Comparison of ENCODE assay signal across 16 cellular contexts in the genomic region with DNA sequence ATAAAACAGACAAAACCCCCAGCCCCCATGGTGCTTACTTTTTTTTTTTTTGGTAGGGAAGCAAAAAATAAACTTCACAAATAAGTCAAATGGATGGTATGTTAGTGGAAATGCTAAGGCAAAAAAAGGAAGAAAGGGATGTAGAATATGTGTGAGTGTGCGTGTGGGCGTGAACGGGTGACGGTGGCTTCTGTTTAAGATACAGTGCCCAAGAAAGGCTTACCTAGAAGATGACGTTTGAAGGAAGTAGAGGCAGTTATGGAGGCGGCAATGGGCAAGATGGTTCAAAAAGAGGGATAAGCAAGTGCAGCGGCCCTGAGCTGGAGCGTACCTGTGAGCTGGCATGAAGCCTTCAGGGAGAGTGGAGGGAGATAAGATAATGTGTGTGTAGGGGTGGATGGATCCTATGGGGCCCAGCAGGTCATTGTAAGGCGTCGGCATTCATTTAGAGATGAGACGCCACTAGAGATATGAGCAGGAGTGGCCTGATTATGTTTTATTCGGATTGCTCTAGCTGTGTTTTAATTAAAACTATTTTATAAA. TPM values are rescaled to one million over a fixed set of nuclear protein-coding genes. Genes with fewer than 3 reads are reported as not detected.
DNase-seq lines count a peak whose midpoint lies in the region; ATAC-seq, FAIRE-seq and TF ChIP-seq lines count a peak whose summit lies in the region.
"Had no signal": no experiment of that assay in that cellular context is flagged by ENCODE, and none has a peak within 500 bp of the region (broad histone marks: within the 10 kb centered on the region; RNA-seq: fewer than 3 reads in every experiment).

No MANE protein-coding gene starts in this region.

- peak overlapping the region; percentile 71 for H2BK120ac ChIP-seq in mesenchymal stem cell (ENCODE audit: low read depth, low read length)

- 90 to 91% methylated on average over 12 of the region's 12 CpGs for WGBS in GM23248 (ENCODE audit: low coverage in 1 of 2, low lambda C conversion rate in 2 of 2, missing lambda C conversion rate in 2 of 2), 2 experiments
- 29% methylated on average over 12 of the region's 12 CpGs for WGBS in K562 (ENCODE audit: insufficient coverage, low coverage, missing lambda C conversion rate)
- WGBS in mesenchymal stem cell, result 82% methylated on average over 10 of the region's 12 CpGs

- in situ Hi-C loops in GM23248 (cut with MboI), result no loop called here
- in situ Hi-C loops in KBM-7 (cut with MboI; ENCODE audit: low pct_unique_long_range_greater_than_20kb, low sequenced_read_pairs), result no loop called here
- in situ Hi-C loops in K562 (cut with MboI), result no loop called here

- H3K4ac ChIP-seq in mesenchymal stem cell (ENCODE audit: low read depth in 1 of 2, low read length in 2 of 2), result peak overlapping the region; percentile 5 to 81

- peaks cover 29% of the 10 kb centered on the region for H3F3A ChIP-seq in GM23248 (ENCODE audit: insufficient read depth)

- CTCF ChIA-PET in K562 (lab: Yijun Ruan, JAX; ENCODE audit: low intra/inter-chr PET ratio), result no interaction called here

- H4K91ac ChIP-seq in mesenchymal stem cell (ENCODE audit: low read length), result peak overlapping the region; percentile 60

- H3K4me2 ChIP-seq in GM23248 (ENCODE audit: unreplicated experiment) (no peak overlapping the region), K562 (ENCODE audit: insufficient read depth, low read length) (no peak overlapping the region), mesenchymal stem cell (ENCODE audit: low read length, poor library complexity, severe bottlenecking) (no peak overlapping the region)

- no peak overlapping the region for H2AK5ac ChIP-seq in mesenchymal stem cell (ENCODE audit: low read length, severe bottlenecking)

- H3K4me3 ChIP-seq in GM23248, result no peak overlapping the region
- H3K4me3 ChIP-seq in K562, result no peak overlapping the region
- no peak overlapping the region for H3K4me3 ChIP-seq in mesenchymal stem cell (ENCODE audit: insufficient read depth in 1 of 2, low read depth in 1 of 2, low read length in 2 of 2)
- no peak overlapping the region for H3K4me3 ChIP-seq in MG63
- H3K4me3 ChIP-seq: BLaER1 treated with 17β-estradiol and CSF1 and Interleukin-3, amounts not matched to agents 10 nM and 100 nM; GM12878 had no signal

- no peaks in the 10 kb centered on the region for H3K9me1 ChIP-seq in K562 (ENCODE audit: control insufficient read depth, insufficient read depth, low read length)

- intact Hi-C loops in K562 (cut with micrococcal nuclease) (no loop called here), left cardiac atrium (cut with DNase I) (no loop called here)

- no peaks in the 10 kb centered on the region for H3K9me2 ChIP-seq in GM23248 (ENCODE audit: insufficient read depth)

- no peak for FAIRE-seq in K562 (lab: Jason Lieb, UNC)
- FAIRE-seq: GM12878, GM18507 had no signal

- H4K20me1 ChIP-seq in GM23248 (ENCODE audit: insufficient read depth), result no peaks in the 10 kb centered on the region
- no peaks in the 10 kb centered on the region for H4K20me1 ChIP-seq in K562 (replicated peaks; ENCODE audit: control insufficient read depth, insufficient read depth, low read length)
- H4K20me1 ChIP-seq: BLaER1 treated with 17β-estradiol and CSF1 and Interleukin-3, amounts not matched to agents 10 nM and 100 nM had no signal

- no peak for DNase-seq in GM23248
- DNase-seq in KBM-7, result peak; percentile 43
- DNase-seq in K562 (ENCODE audit: extremely low read depth in 1 of 4, low spot score in 3 of 4), result peak in 2 of 4 experiments; percentile 33 to 40
- no peak for DNase-seq in mesenchymal stem cell
- no peak for DNase-seq in NCI-H146 treated with DMSO at 0.1 percent for 48 hours (lab: John Stamatoyannopoulos, UW; ENCODE audit: unreplicated experiment)
- DNase-seq in MG63, result no peak
- DNase-seq in left lobe of liver (ENCODE audit: low spot score), result no peak
- DNase-seq in left cardiac atrium, result no peak
- DNase-seq: 8988T; Calu3; CD4-positive, alpha-beta T cell; DMS79; H7 had no signal

- TF ChIP-seq POLR2A in K562 (conservative IDR thresholded peaks at IDR 0.05), result no peak

- peak overlapping the region; percentile 2 for H4K8ac ChIP-seq in mesenchymal stem cell (ENCODE audit: low read length)

- no peak for TF ChIP-seq RAD21 in K562 (CRISPR knock-in tag; conservative IDR thresholded peaks at IDR 0.05 in 1 of 2, IDR thresholded peaks at IDR 0.05 in 1 of 2)

- ATAC-seq in K562, result peak; percentile 36
- ATAC-seq in left lobe of liver, result no peak
- ATAC-seq in left cardiac atrium, result no peak
- ATAC-seq: GM12878 had no signal

- H3K23ac ChIP-seq in mesenchymal stem cell (ENCODE audit: low read length in 2 of 2), result no peak overlapping the region

- H3K27ac ChIP-seq in GM23248 (peak overlapping the region; percentile 50; the same call in 1 of the 2 replicates), K562 (ENCODE audit: extremely low read depth, low read depth, low read length) (no peak overlapping the region), mesenchymal stem cell (ENCODE audit: low read length, poor library complexity, severe bottlenecking) (no peak overlapping the region)

- H3K9ac ChIP-seq in GM23248 (no peak overlapping the region), K562 (ENCODE audit: insufficient read depth in 1 of 2, low read depth in 2 of 2, low read length in 2 of 2) (no peak overlapping the region; a peak in 1 of 4 replicates), mesenchymal stem cell (ENCODE audit: low read length) (no peak overlapping the region)
- H3K9ac ChIP-seq: BLaER1 treated with 17β-estradiol and CSF1 and Interleukin-3, amounts not matched to agents 10 nM and 100 nM had no signal

- H3K4me1 ChIP-seq in GM23248 (ENCODE audit: insufficient read depth) (peaks cover 29% of the 10 kb centered on the region), K562 (replicated peaks in 1 of 2; ENCODE audit: control insufficient read depth in 2 of 2, insufficient read depth in 2 of 2, low read length in 2 of 2) (peaks cover 9 to 20% of the 10 kb centered on the region in 2 experiments; a peak in 4 of 5 replicates), mesenchymal stem cell (ENCODE audit: control insufficient read depth, insufficient read depth, low read depth, low read length) (peaks cover 2% of the 10 kb centered on the region)

- TF ChIP-seq EP300 in K562 (IDR thresholded peaks at IDR 0.05; ENCODE audit: low read length), result no peak

- H2BK5ac ChIP-seq in mesenchymal stem cell (ENCODE audit: low read depth, low read length, poor library complexity, severe bottlenecking), result no peak overlapping the region

- H2AFZ ChIP-seq in GM23248, result no peak overlapping the region
- H2AFZ ChIP-seq in K562 (ENCODE audit: low read depth, low read length), result no peak overlapping the region
- no peak overlapping the region for H2AFZ ChIP-seq in mesenchymal stem cell (ENCODE audit: low read depth, low read length)

- BruUV-seq in K562 (replicated peaks; lab: Mats Ljungman, UMichigan), result no TSS peak

- H3K79me2 ChIP-seq in GM23248 (ENCODE audit: insufficient read depth) (no peaks in the 10 kb centered on the region), K562 (ENCODE audit: control insufficient read depth, insufficient read depth, low read length) (no peaks in the 10 kb centered on the region)

- H2BK15ac ChIP-seq in mesenchymal stem cell (ENCODE audit: low read depth, poor library complexity, severe bottlenecking), result no peak overlapping the region

- POLR2A ChIA-PET in K562 (lab: Yijun Ruan, JAX), result interaction anchor here (1.0 to 1.7 kb wide), 3 partner anchors 19 to 248 kb away, joined by 4 to 5 read pairs (median 5); no protein-coding TSS in a partner anchor

- TF ChIP-seq CTCF in K562 (IDR thresholded peaks at IDR 0.05 in 2 of 3, conservative IDR thresholded peaks at IDR 0.05 in 1 of 3; ENCODE audit: insufficient read depth in 2 of 3, low read depth in 1 of 3, low read length in 3 of 3), result no peak

- H3K18ac ChIP-seq in mesenchymal stem cell (ENCODE audit: low read depth in 1 of 2, low read length in 2 of 2), result peak overlapping the region; percentile 34 to 93

- H3K9me3 ChIP-seq in GM23248 (ENCODE audit: low read depth) (no peaks in the 10 kb centered on the region), K562 (replicated peaks; ENCODE audit: control insufficient read depth, insufficient read depth, low read depth, low read length) (no peaks in the 10 kb centered on the region), mesenchymal stem cell (ENCODE audit: control insufficient read depth, low read length) (no peaks in the 10 kb centered on the region), MG63 (no peaks in the 10 kb centered on the region)
- H3K9me3 ChIP-seq: BLaER1 treated with 17β-estradiol and CSF1 and Interleukin-3, amounts not matched to agents 10 nM and 100 nM had no signal

- H3K14ac ChIP-seq in mesenchymal stem cell (ENCODE audit: low read length in 2 of 2), result no peak overlapping the region

- H3K36me3 ChIP-seq in GM23248 (ENCODE audit: low read depth), result no peaks in the 10 kb centered on the region
- H3K36me3 ChIP-seq in K562 (ENCODE audit: control insufficient read depth, insufficient read depth, low read length), result peaks cover 13% of the 10 kb centered on the region; the same call in 2 of the 3 replicates
- H3K36me3 ChIP-seq in mesenchymal stem cell (ENCODE audit: control insufficient read depth in 1 of 2, insufficient read depth in 2 of 2, low read depth in 1 of 2, low read length in 2 of 2), result peaks cover 2 to 11% of the 10 kb centered on the region in 2 experiments
- no peaks in the 10 kb centered on the region for H3K36me3 ChIP-seq in MG63

- H2BK12ac ChIP-seq in mesenchymal stem cell (ENCODE audit: low read length in 2 of 2), result peak overlapping the region; percentile 22 to 23

- H3K79me1 ChIP-seq in mesenchymal stem cell (replicated peaks; ENCODE audit: low read length, poor library complexity, severe bottlenecking), result peaks cover 5% of the 10 kb centered on the region

- H3K27me3 ChIP-seq in GM23248 (replicated peaks; ENCODE audit: insufficient read depth) (no peaks in the 10 kb centered on the region), K562 (ENCODE audit: control insufficient read depth in 2 of 2, insufficient read depth in 2 of 2, low read length in 2 of 2) (no peaks in the 10 kb centered on the region), mesenchymal stem cell (ENCODE audit: control insufficient read depth in 1 of 2, insufficient read depth in 1 of 2, low read length in 2 of 2) (no peaks in the 10 kb centered on the region), MG63 (no peaks in the 10 kb centered on the region)
- H3K27me3 ChIP-seq: BLaER1 treated with 17β-estradiol and CSF1 and Interleukin-3, amounts not matched to agents 10 nM and 100 nM had no signal

RNA-seq across cellular contexts. Expression of a gene that starts 19.9 kb away (rescaled TPM):
- 10.6 and 11.0 TPM in 2 replicates for total RNA-seq in GM23248 (2014; rRNA removed; shearing (Covaris generic))
- 8.7 TPM in 2 replicates for polyA plus RNA-seq in GM23248 (2016; fragmentation: Nextera tagmentation; extraction: Ambion mirVana)
- 58.9 and 119 TPM in 2 replicates for total RNA-seq in K562 (2011; cell fraction: chromatin; rRNA removed; ENCODE audit: low replicate concordance)
- 43.9 and 53.4 TPM in 2 replicates for total RNA-seq in K562 (2011; cell fraction: nucleolus; rRNA removed)
- 92.8 and 105 TPM in 2 replicates for total RNA-seq in K562 (2011; cell fraction: nucleoplasm; rRNA removed)
- total RNA-seq in K562 (2014; rRNA removed), result 26.0 and 26.5 TPM in 2 replicates
- 55.0 and 58.4 TPM in 2 replicates for total RNA-seq in K562 (2014; rRNA removed; fragmentation: Illumina TruSeq; extraction: Trizol)
- total RNA-seq in K562 (2015; rRNA removed; fragmentation: Illumina TruSeq; extraction: Trizol), result 51.5 and 56.8 TPM in 2 replicates
- total RNA-seq in K562 (2021), result 43.1 and 43.6 TPM in 2 replicates
- 83.7 and 111 TPM in 2 replicates for polyA plus RNA-seq in K562 (2011; rRNA removed)
- polyA plus RNA-seq in K562 (2011; cell fraction: cytosol; rRNA removed), result 30.7 and 48.6 TPM in 2 replicates
- 25.8 and 36.4 TPM in 2 replicates for polyA plus RNA-seq in K562 (2011; cell fraction: nucleus; rRNA removed)
- polyA plus RNA-seq in K562 (2012), result 22.2 and 31.8 TPM in 2 replicates
- polyA plus RNA-seq in K562 (2014; fragmentation: Illumina TruSeq; extraction: Trizol), result 37.3 and 45.2 TPM in 2 replicates
- polyA plus RNA-seq in K562 (2014; fragmentation: Nextera tagmentation; extraction: Ambion mirVana), result 10 to 100 TPM; 12.2 to 18.1 TPM
- polyA plus RNA-seq in K562 (2014; rRNA removed), result 19.9 and 26.1 TPM in 2 replicates
- 197 and 201 TPM in 2 replicates for polyA minus RNA-seq in K562 (2011; rRNA and poly(A)+ RNA removed)
- 51.6 and 74.5 TPM in 2 replicates for polyA minus RNA-seq in K562 (2011; cell fraction: cytosol; rRNA and poly(A)+ RNA removed)
- 25.3 and 51.1 TPM in 2 replicates for polyA minus RNA-seq in K562 (2011; cell fraction: nucleus; rRNA and poly(A)+ RNA removed)
- 55.1 TPM for polyA plus RNA-seq in mesenchymal stem cell (2013, experiment 1 of 2)
- polyA plus RNA-seq in mesenchymal stem cell (2013, experiment 2 of 2), result 58.6 TPM
- total RNA-seq in MG63 (2014; rRNA removed; shearing (Covaris generic); ENCODE audit: low replicate concordance), result 1.7 and 4.0 TPM in 2 replicates
- 51.9 TPM for total RNA-seq in left lobe of liver
- total RNA-seq in left cardiac atrium, result 10 to 100 TPM in 1 of 2 donors, 1 to 10 TPM in 1; 7.0 to 29.5 TPM

RNA-seq across cellular contexts. Expression of a gene that starts 19.9 kb away (rescaled TPM):
- 66.9 and 67.9 TPM in 2 replicates for total RNA-seq in GM23248 (2014; rRNA removed; shearing (Covaris generic))
- polyA plus RNA-seq in GM23248 (2016; fragmentation: Nextera tagmentation; extraction: Ambion mirVana) (171 and 174 TPM in 2 replicates), K562 (2011; rRNA removed) (84.0 and 97.5 TPM in 2 replicates), K562 (2014; fragmentation: Illumina TruSeq; extraction: Trizol) (44.0 and 47.4 TPM in 2 replicates), K562 (2014; fragmentation: Nextera tagmentation; extraction: Ambion mirVana) (10 to 100 TPM; 30.7 to 38.5 TPM), K562 (2014; rRNA removed) (53.4 and 54.9 TPM in 2 replicates)
- total RNA-seq in K562 (2011; cell fraction: chromatin; rRNA removed; ENCODE audit: low replicate concordance), result 47.7 and 171 TPM in 2 replicates
- 33.7 and 49.6 TPM in 2 replicates for total RNA-seq in K562 (2011; cell fraction: nucleolus; rRNA removed)
- 135 and 209 TPM in 2 replicates for total RNA-seq in K562 (2011; cell fraction: nucleoplasm; rRNA removed)
- total RNA-seq in K562 (2014; rRNA removed) (28.1 and 34.8 TPM in 2 replicates), K562 (2014; rRNA removed; fragmentation: Illumina TruSeq; extraction: Trizol) (45.8 and 52.8 TPM in 2 replicates), K562 (2015; rRNA removed; fragmentation: Illumina TruSeq; extraction: Trizol) (40.6 and 46.3 TPM in 2 replicates), K562 (2021) (38.2 and 42.9 TPM in 2 replicates), left lobe of liver (33.1 TPM), left cardiac atrium (10 to 100 TPM; 55.0 to 57.5 TPM)
- 33.1 and 88.6 TPM in 2 replicates for polyA plus RNA-seq in K562 (2011; cell fraction: cytosol; rRNA removed)
- 88.8 and 104 TPM in 2 replicates for polyA plus RNA-seq in K562 (2011; cell fraction: nucleus; rRNA removed)
- polyA plus RNA-seq in K562 (2012), result 40.2 and 59.7 TPM in 2 replicates
- polyA minus RNA-seq in K562 (2011; rRNA and poly(A)+ RNA removed), result 65.3 and 66.8 TPM in 2 replicates
- polyA minus RNA-seq in K562 (2011; cell fraction: cytosol; rRNA and poly(A)+ RNA removed), result 24.1 and 26.4 TPM in 2 replicates
- 68.3 and 104 TPM in 2 replicates for polyA minus RNA-seq in K562 (2011; cell fraction: nucleus; rRNA and poly(A)+ RNA removed)
- polyA plus RNA-seq in mesenchymal stem cell (2013, experiment 1 of 2), result 121 TPM
- 125 TPM for polyA plus RNA-seq in mesenchymal stem cell (2013, experiment 2 of 2)
- 16.0 and 17.4 TPM in 2 replicates for total RNA-seq in MG63 (2014; rRNA removed; shearing (Covaris generic); ENCODE audit: low replicate concordance)
